In the genomic region with DNA sequence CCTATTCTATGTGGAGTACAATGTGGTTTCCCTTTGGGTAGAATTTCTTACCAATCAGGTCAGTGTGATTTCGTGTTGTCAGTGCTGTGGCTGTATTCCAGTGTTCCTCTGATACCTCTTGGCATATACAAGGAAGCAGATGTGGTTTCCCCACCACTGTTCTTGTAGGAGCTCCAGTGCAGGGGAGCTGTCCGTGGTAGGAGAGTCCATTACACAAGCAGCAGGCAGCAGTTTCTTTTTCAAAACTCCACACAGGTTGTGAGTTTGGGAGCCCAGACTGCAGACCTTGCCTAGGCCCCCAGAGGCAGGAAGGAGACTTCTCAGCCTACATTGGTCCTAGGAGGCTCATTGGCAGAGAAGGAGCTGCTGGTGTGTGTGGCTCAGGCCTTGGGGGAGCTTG, we compare ENCODE assay signal across 1 cellular context.
TF ChIP-seq lines count a peak whose summit lies in the region.

No MANE protein-coding gene starts in this region.

TF ChIP-seq in GM12878, 131 proteins besides CTCF, POLR2A, EP300 and RAD21:
- TF ChIP-seq, protein P1, sequence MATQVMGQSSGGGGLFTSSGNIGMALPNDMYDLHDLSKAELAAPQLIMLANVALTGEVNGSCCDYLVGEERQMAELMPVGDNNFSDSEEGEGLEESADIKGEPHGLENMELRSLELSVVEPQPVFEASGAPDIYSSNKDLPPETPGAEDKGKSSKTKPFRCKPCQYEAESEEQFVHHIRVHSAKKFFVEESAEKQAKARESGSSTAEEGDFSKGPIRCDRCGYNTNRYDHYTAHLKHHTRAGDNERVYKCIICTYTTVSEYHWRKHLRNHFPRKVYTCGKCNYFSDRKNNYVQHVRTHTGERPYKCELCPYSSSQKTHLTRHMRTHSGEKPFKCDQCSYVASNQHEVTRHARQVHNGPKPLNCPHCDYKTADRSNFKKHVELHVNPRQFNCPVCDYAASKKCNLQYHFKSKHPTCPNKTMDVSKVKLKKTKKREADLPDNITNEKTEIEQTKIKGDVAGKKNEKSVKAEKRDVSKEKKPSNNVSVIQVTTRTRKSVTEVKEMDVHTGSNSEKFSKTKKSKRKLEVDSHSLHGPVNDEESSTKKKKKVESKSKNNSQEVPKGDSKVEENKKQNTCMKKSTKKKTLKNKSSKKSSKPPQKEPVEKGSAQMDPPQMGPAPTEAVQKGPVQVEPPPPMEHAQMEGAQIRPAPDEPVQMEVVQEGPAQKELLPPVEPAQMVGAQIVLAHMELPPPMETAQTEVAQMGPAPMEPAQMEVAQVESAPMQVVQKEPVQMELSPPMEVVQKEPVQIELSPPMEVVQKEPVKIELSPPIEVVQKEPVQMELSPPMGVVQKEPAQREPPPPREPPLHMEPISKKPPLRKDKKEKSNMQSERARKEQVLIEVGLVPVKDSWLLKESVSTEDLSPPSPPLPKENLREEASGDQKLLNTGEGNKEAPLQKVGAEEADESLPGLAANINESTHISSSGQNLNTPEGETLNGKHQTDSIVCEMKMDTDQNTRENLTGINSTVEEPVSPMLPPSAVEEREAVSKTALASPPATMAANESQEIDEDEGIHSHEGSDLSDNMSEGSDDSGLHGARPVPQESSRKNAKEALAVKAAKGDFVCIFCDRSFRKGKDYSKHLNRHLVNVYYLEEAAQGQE (IDR thresholded peaks at IDR 0.05; ENCODE audit: low read depth, low read length), result peak; percentile 78
- TF ChIP-seq MTA3 (IDR thresholded peaks at IDR 0.05; ENCODE audit: borderline replicate concordance, low read length), result no peak
